Comparison of ENCODE assay signal across 26 cellular contexts in genomic region chr17:45667591-45668171, GRCh38.
"Had no signal": no experiment of that assay in that cellular context is flagged by ENCODE, and none has a peak within 500 bp of the region (broad histone marks: within the 10 kb centered on the region; RNA-seq: fewer than 3 reads in every experiment).

No MANE protein-coding gene starts in this region.

- H3K27ac ChIP-seq: brain microvascular endothelial cell, Peyer's patch, RWPE1, SJCRH30 had no signal

- H3K9me3 Mint-ChIP-seq: activated CD4-positive, alpha-beta T cell treated with anti-CD3 and anti-CD28 coated beads, Interleukin-2, amount 10 ng/mL, durations not matched to agents 24 days and 14 days; activated naive CD4-positive, alpha-beta T cell treated with anti-CD3 and anti-CD28 coated beads for 36 hours; activated T-cell treated with anti-CD3 and anti-CD28 coated beads, Interleukin-2, amount 50 U/mL, for 24 hours; activated T-helper 1 cell treated with anti-CD3 and anti-CD28 coated beads, Interleukin-12 subunit alpha, Interleukin-12 subunit beta, Interleukin-2, Interleukin-4 antibody, amounts not matched to agents 30 ng/mL and 10 ng/mL and 1 ng/mL, durations not matched to agents 14 hours and 24 hours and 36 hours; T-helper 1 cell treated with Interleukin-12 subunit alpha and Interleukin-12 subunit beta and Interleukin-4 antibody, amounts not matched to agents 30 μg/mL and 1 μg/mL, for 36 hours had no signal

- H3K36me3 ChIP-seq: brain microvascular endothelial cell, MG63, Peyer's patch, SJCRH30 had no signal

- H3K4me3 Mint-ChIP-seq: activated B cell treated with CpG ODN at 0.5 μM for 24 hours; activated CD4-positive, alpha-beta T cell treated with anti-CD3 and anti-CD28 coated beads, Interleukin-2, amount 10 ng/mL, durations not matched to agents 24 days and 14 days; activated CD8-positive, alpha-beta memory T cell treated with anti-CD3 and anti-CD28 coated beads, Interleukin-2, amount 10 ng/mL, durations not matched to agents 7 days and 5 days; activated naive CD4-positive, alpha-beta T cell treated with anti-CD3 and anti-CD28 coated beads for 36 hours; activated naive CD8-positive, alpha-beta T cell; activated T-cell treated with anti-CD3 and anti-CD28 coated beads, Interleukin-2, amount 50 U/mL, for 24 hours; activated T-helper 1 cell treated with anti-CD3 and anti-CD28 coated beads, Interleukin-12 subunit alpha, Interleukin-12 subunit beta, Interleukin-2, Interleukin-4 antibody, amounts not matched to agents 30 ng/mL and 10 ng/mL and 1 ng/mL, durations not matched to agents 14 hours and 24 hours and 36 hours; T-helper 1 cell treated with Interleukin-12 subunit alpha and Interleukin-12 subunit beta and Interleukin-4 antibody, amounts not matched to agents 30 μg/mL and 1 μg/mL, for 36 hours had no signal

- H3K36me3 Mint-ChIP-seq: activated CD8-positive, alpha-beta memory T cell treated with anti-CD3 and anti-CD28 coated beads, Interleukin-2, amount 10 ng/mL, durations not matched to agents 7 days and 5 days; activated naive CD8-positive, alpha-beta T cell had no signal

- H3K9me3 ChIP-seq: Peyer's patch, SJCRH30, SK-N-SH had no signal

- H3K4me1 ChIP-seq: Peyer's patch, SJCRH30 had no signal

- H3K9ac ChIP-seq: SK-N-SH had no signal

- H3K27me3 ChIP-seq: brain microvascular endothelial cell, Peyer's patch had no signal

- DNase-seq: activated B cell treated with CpG ODN at 0.5 μM for 24 hours; activated CD4-positive, alpha-beta T cell treated with anti-CD3 and anti-CD28 coated beads for 1 hour; activated CD4-positive, alpha-beta T cell treated with anti-CD3 and anti-CD28 coated beads, Interleukin-2, amount 10 ng/mL, durations not matched to agents 24 days and 14 days; activated CD4-positive, alpha-beta T cell treated with anti-CD3 and anti-CD28 coated beads, Interleukin-2, amount 50 U/mL, for 48 hours; activated CD8-positive, alpha-beta memory T cell treated with anti-CD3 and anti-CD28 coated beads, Interleukin-2, amount 10 ng/mL, durations not matched to agents 7 days and 5 days; activated gamma-delta T cell; activated naive CD4-positive, alpha-beta T cell treated with anti-CD3 and anti-CD28 coated beads for 36 hours; activated T-cell treated with anti-CD3 and anti-CD28 coated beads, Interleukin-2, amount 50 U/mL, for 24 hours; brain microvascular endothelial cell; cerebellar nuclear complex; MG63; MV-4-11; NCI-H1092 treated with DMSO at 0.1 percent for 48 hours; NCI-H1417 treated with DMSO at 0.1 percent for 48 hours; NCI-H187; NCI-H2081; NCI-H446; NCI-H524; Peyer's patch; Right ventricle myocardium superior; SJCRH30; SK-N-SH had no signal

- H3K4me3 ChIP-seq: MG63, Peyer's patch, SJCRH30 had no signal

- ATAC-seq: activated CD8-positive, alpha-beta memory T cell treated with anti-CD3 and anti-CD28 coated beads, Interleukin-2, amount 10 ng/mL, durations not matched to agents 7 days and 5 days had no signal

- H3K4me1 Mint-ChIP-seq: activated B cell treated with CpG ODN at 0.5 μM for 24 hours; activated CD8-positive, alpha-beta memory T cell treated with anti-CD3 and anti-CD28 coated beads, Interleukin-2, amount 10 ng/mL, durations not matched to agents 7 days and 5 days had no signal

- H3K27ac Mint-ChIP-seq: activated B cell treated with CpG ODN at 0.5 μM for 24 hours; activated CD4-positive, alpha-beta T cell treated with anti-CD3 and anti-CD28 coated beads, Interleukin-2, amount 10 ng/mL, durations not matched to agents 24 days and 14 days; activated CD8-positive, alpha-beta memory T cell treated with anti-CD3 and anti-CD28 coated beads, Interleukin-2, amount 10 ng/mL, durations not matched to agents 7 days and 5 days; activated naive CD4-positive, alpha-beta T cell treated with anti-CD3 and anti-CD28 coated beads for 36 hours; activated naive CD8-positive, alpha-beta T cell; activated T-cell treated with anti-CD3 and anti-CD28 coated beads, Interleukin-2, amount 50 U/mL, for 24 hours; activated T-helper 1 cell treated with anti-CD3 and anti-CD28 coated beads, Interleukin-12 subunit alpha, Interleukin-12 subunit beta, Interleukin-2, Interleukin-4 antibody, amounts not matched to agents 30 ng/mL and 10 ng/mL and 1 ng/mL, durations not matched to agents 14 hours and 24 hours and 36 hours; T-helper 1 cell treated with Interleukin-12 subunit alpha and Interleukin-12 subunit beta and Interleukin-4 antibody, amounts not matched to agents 30 μg/mL and 1 μg/mL, for 36 hours had no signal

- H3K4me2 ChIP-seq: SK-N-SH had no signal
